In the genomic region with DNA sequence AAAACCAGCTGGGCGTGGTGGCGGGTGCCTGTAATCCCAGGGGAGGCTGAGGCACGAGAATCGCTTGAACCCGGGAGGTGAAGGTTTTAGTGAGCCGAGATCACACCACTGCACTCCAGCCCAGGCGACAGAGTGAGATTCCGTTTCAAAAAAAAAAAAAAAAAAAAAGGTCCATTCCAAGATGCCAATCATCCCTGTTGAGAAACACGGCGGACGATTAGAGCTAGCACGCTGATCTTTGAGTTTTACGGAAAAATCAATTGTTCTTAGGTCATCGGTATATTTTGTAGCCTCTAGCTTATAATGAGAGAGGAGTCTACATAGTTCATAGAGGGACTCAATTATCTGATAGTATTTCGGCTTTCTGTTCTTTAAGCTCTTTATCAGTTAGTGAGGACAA, we compare ENCODE assay signal across 18 cellular contexts.
DNase-seq lines count a peak whose midpoint lies in the region; ATAC-seq and TF ChIP-seq lines count a peak whose summit lies in the region.
"Had no signal": no experiment of that assay in that cellular context is flagged by ENCODE, and none has a peak within 500 bp of the region (broad histone marks: within the 10 kb centered on the region; RNA-seq: fewer than 3 reads in every experiment).

No MANE protein-coding gene starts in this region.

- peaks cover 38% of the 10 kb centered on the region for H3K4me1 Mint-ChIP-seq in activated naive CD8-positive, alpha-beta T cell (ENCODE audit: low read depth)
- H3K4me1 Mint-ChIP-seq in activated naive CD8-positive, alpha-beta T cell treated with anti-CD3 and anti-CD28 coated beads, Interleukin-2, amount 50 U/mL, for 24 hours: peaks cover 44% of the 10 kb centered on the region
- peaks cover 41% of the 10 kb centered on the region for H3K4me1 Mint-ChIP-seq in activated T-helper 2 cell treated with anti-CD3 and anti-CD28 coated beads, Interferon-gamma antibody, Interleukin-2, Interleukin-4, amounts not matched to agents 10 μg/mL and 5 μg/mL and 100 μg/mL, durations not matched to agents 14 hours and 24 hours and 36 hours (ENCODE audit: low read depth)
- H3K4me1 Mint-ChIP-seq in natural killer cell: peaks cover 18 to 25% of the 10 kb centered on the region in 2 donors

- no peaks in the 10 kb centered on the region for H3K9me3 Mint-ChIP-seq in activated naive CD8-positive, alpha-beta T cell (ENCODE audit: low read depth)
- H3K9me3 Mint-ChIP-seq in activated naive CD8-positive, alpha-beta T cell treated with anti-CD3 and anti-CD28 coated beads, Interleukin-2, amount 50 U/mL, for 24 hours: no peaks in the 10 kb centered on the region
- H3K9me3 Mint-ChIP-seq in activated T-helper 2 cell treated with anti-CD3 and anti-CD28 coated beads, Interferon-gamma antibody, Interleukin-2, Interleukin-4, amounts not matched to agents 10 μg/mL and 5 μg/mL and 100 μg/mL, durations not matched to agents 14 hours and 24 hours and 36 hours: no peaks in the 10 kb centered on the region
- H3K9me3 Mint-ChIP-seq in natural killer cell: no peaks in the 10 kb centered on the region

- no peak for TF ChIP-seq EP300 in upper lobe of left lung (IDR thresholded peaks at IDR 0.05)

- TF ChIP-seq POLR2A in upper lobe of left lung (IDR thresholded peaks at IDR 0.05): no peak

- no peak for DNase-seq in activated naive CD8-positive, alpha-beta T cell treated with anti-CD3 and anti-CD28 coated beads, Interleukin-2, amount 50 U/mL, for 24 hours
- DNase-seq in activated T-helper 2 cell treated with anti-CD3 and anti-CD28 coated beads, Interferon-gamma antibody, Interleukin-2, Interleukin-4, amounts not matched to agents 10 μg/mL and 5 μg/mL and 100 μg/mL, durations not matched to agents 14 hours and 24 hours and 36 hours (ENCODE audit: low spot score): no peak
- DNase-seq in natural killer cell: no peak
- no peak for DNase-seq in upper lobe of left lung
- no peak for DNase-seq in COR-L47 (lab: John Stamatoyannopoulos, UW)
- no peak for DNase-seq in AG08396 (ENCODE audit: low spot score)
- DNase-seq: ACHN, activated gamma-delta T cell, Caco-2, NCI-H1436, NCI-H2171 treated with DMSO at 0.1 percent for 48 hours, pancreas had no signal

- peak overlapping the region; percentile 3 for H3K27ac Mint-ChIP-seq in activated naive CD8-positive, alpha-beta T cell
- no peak overlapping the region for H3K27ac Mint-ChIP-seq in activated naive CD8-positive, alpha-beta T cell treated with anti-CD3 and anti-CD28 coated beads, Interleukin-2, amount 50 U/mL, for 24 hours
- peak overlapping the region; percentile 59 for H3K27ac Mint-ChIP-seq in activated T-helper 2 cell treated with anti-CD3 and anti-CD28 coated beads, Interferon-gamma antibody, Interleukin-2, Interleukin-4, amounts not matched to agents 10 μg/mL and 5 μg/mL and 100 μg/mL, durations not matched to agents 14 hours and 24 hours and 36 hours
- H3K27ac Mint-ChIP-seq in natural killer cell: peak overlapping the region; percentile 98 to 100

- WGBS in upper lobe of left lung, 2 donors: 94 to 96% methylated on average over 15 of the region's 15 CpGs

- H3K27me3 Mint-ChIP-seq in activated naive CD8-positive, alpha-beta T cell: no peaks in the 10 kb centered on the region
- no peaks in the 10 kb centered on the region for H3K27me3 Mint-ChIP-seq in activated naive CD8-positive, alpha-beta T cell treated with anti-CD3 and anti-CD28 coated beads, Interleukin-2, amount 50 U/mL, for 24 hours
- H3K27me3 Mint-ChIP-seq in activated T-helper 2 cell treated with anti-CD3 and anti-CD28 coated beads, Interferon-gamma antibody, Interleukin-2, Interleukin-4, amounts not matched to agents 10 μg/mL and 5 μg/mL and 100 μg/mL, durations not matched to agents 14 hours and 24 hours and 36 hours (ENCODE audit: low read depth): no peaks in the 10 kb centered on the region
- H3K27me3 Mint-ChIP-seq in natural killer cell (ENCODE audit: low read depth in 2 of 2): no peaks in the 10 kb centered on the region

- peak overlapping the region; percentile 31 to 65 (median 56) for H3K27ac ChIP-seq in upper lobe of left lung
- H3K27ac ChIP-seq: HL-60, pancreas had no signal

- TF ChIP-seq CTCF in natural killer cell (IDR thresholded peaks at IDR 0.05) (no peak), upper lobe of left lung (IDR thresholded peaks at IDR 0.05) (no peak)

- H3K27me3 ChIP-seq in upper lobe of left lung: no peaks in the 10 kb centered on the region
- H3K27me3 ChIP-seq: pancreas had no signal

- intact Hi-C loops in activated T-helper 2 cell treated with anti-CD3 and anti-CD28 coated beads, Interferon-gamma antibody, Interleukin-2, Interleukin-4, amounts not matched to agents 10 μg/mL and 5 μg/mL and 100 μg/mL, durations not matched to agents 14 hours and 24 hours and 36 hours (cut with micrococcal nuclease): no loop called here
- intact Hi-C loops in natural killer cell (cut with micrococcal nuclease): loop anchor here (10.0 kb wide), 1 partner anchor 1004 kb away; a partner anchor contains a TSS

- no peaks in the 10 kb centered on the region for H3K36me3 ChIP-seq in upper lobe of left lung
- H3K36me3 ChIP-seq: heart right ventricle, pancreas had no signal

- H3K9me3 ChIP-seq in upper lobe of left lung: no peaks in the 10 kb centered on the region
- H3K9me3 ChIP-seq: Caco-2, heart right ventricle, pancreas had no signal

- no peak overlapping the region for H3K4me3 ChIP-seq in upper lobe of left lung
- H3K4me3 ChIP-seq: lung, pancreas had no signal

- ATAC-seq in activated naive CD8-positive, alpha-beta T cell treated with anti-CD3 and anti-CD28 coated beads, Interleukin-2, amount 50 U/mL, for 24 hours: no peak
- ATAC-seq in natural killer cell: no peak
- ATAC-seq in upper lobe of left lung (ENCODE audit: low FRiP score in 2 of 2): no peak
- no peak for ATAC-seq in HG02642 (IDR thresholded peaks at IDR 0.05; ENCODE audit: poor library complexity, unreplicated experiment)
- ATAC-seq: HCT116 had no signal

- H3K4me1 ChIP-seq in upper lobe of left lung: peaks cover 6 to 14% (median 10%) of the 10 kb centered on the region in 4 donors
- H3K4me1 ChIP-seq: Caco-2, pancreas had no signal

- H3K36me3 Mint-ChIP-seq in activated naive CD8-positive, alpha-beta T cell: peaks cover 2% of the 10 kb centered on the region
- no peaks in the 10 kb centered on the region for H3K36me3 Mint-ChIP-seq in activated naive CD8-positive, alpha-beta T cell treated with anti-CD3 and anti-CD28 coated beads, Interleukin-2, amount 50 U/mL, for 24 hours (ENCODE audit: low read depth)
- peaks cover 9% of the 10 kb centered on the region for H3K36me3 Mint-ChIP-seq in activated T-helper 2 cell treated with anti-CD3 and anti-CD28 coated beads, Interferon-gamma antibody, Interleukin-2, Interleukin-4, amounts not matched to agents 10 μg/mL and 5 μg/mL and 100 μg/mL, durations not matched to agents 14 hours and 24 hours and 36 hours (ENCODE audit: low read depth)
- no peaks in the 10 kb centered on the region for H3K36me3 Mint-ChIP-seq in natural killer cell

- no peak overlapping the region for H3K4me3 Mint-ChIP-seq in activated naive CD8-positive, alpha-beta T cell
- H3K4me3 Mint-ChIP-seq in activated naive CD8-positive, alpha-beta T cell treated with anti-CD3 and anti-CD28 coated beads, Interleukin-2, amount 50 U/mL, for 24 hours: no peak overlapping the region
- H3K4me3 Mint-ChIP-seq in activated T-helper 2 cell treated with anti-CD3 and anti-CD28 coated beads, Interferon-gamma antibody, Interleukin-2, Interleukin-4, amounts not matched to agents 10 μg/mL and 5 μg/mL and 100 μg/mL, durations not matched to agents 14 hours and 24 hours and 36 hours (ENCODE audit: low read depth): no peak overlapping the region
- H3K4me3 Mint-ChIP-seq in natural killer cell: no peak overlapping the region
